Comparison of ENCODE assay signal across 8 cellular contexts in genomic region chr2:125516496-125517109, GRCh38.
DNase-seq lines count a peak whose midpoint lies in the region; ATAC-seq and TF ChIP-seq lines count a peak whose summit lies in the region.

No MANE protein-coding gene starts in this region.

- intact Hi-C loops in activated T-helper 2 cell treated with anti-CD3 and anti-CD28 coated beads, Interferon-gamma antibody, Interleukin-2, Interleukin-4, amounts not matched to agents 10 μg/mL and 5 μg/mL and 100 μg/mL, durations not matched to agents 14 hours and 24 hours and 36 hours (cut with micrococcal nuclease), result no loop called here

- H3K27ac Mint-ChIP-seq in activated T-helper 2 cell treated with anti-CD3 and anti-CD28 coated beads, Interferon-gamma antibody, Interleukin-2, Interleukin-4, amounts not matched to agents 10 μg/mL and 5 μg/mL and 100 μg/mL, durations not matched to agents 14 hours and 24 hours and 36 hours, result no peak overlapping the region

- no peak overlapping the region for H3K4me3 Mint-ChIP-seq in activated T-helper 2 cell treated with anti-CD3 and anti-CD28 coated beads, Interferon-gamma antibody, Interleukin-2, Interleukin-4, amounts not matched to agents 10 μg/mL and 5 μg/mL and 100 μg/mL, durations not matched to agents 14 hours and 24 hours and 36 hours (ENCODE audit: low read depth)
- no peak overlapping the region for H3K4me3 Mint-ChIP-seq in activated T-cell treated with anti-CD3 and anti-CD28 coated beads, Interleukin-2, amount 50 U/mL, for 4 hours

- H3F3A ChIP-seq in GM23248 (ENCODE audit: insufficient read depth), result no peaks in the 10 kb centered on the region

- no peaks in the 10 kb centered on the region for H4K20me1 ChIP-seq in GM23248 (ENCODE audit: insufficient read depth)
- H4K20me1 ChIP-seq in OCI-LY3 (ENCODE audit: insufficient read depth, low read length), result no peaks in the 10 kb centered on the region

- H3K4me1 ChIP-seq in GM23248 (ENCODE audit: insufficient read depth), result no peaks in the 10 kb centered on the region
- H3K4me1 ChIP-seq in OCI-LY3 (ENCODE audit: low read length), result peaks cover 5% of the 10 kb centered on the region

- H3K36me3 Mint-ChIP-seq in activated T-helper 2 cell treated with anti-CD3 and anti-CD28 coated beads, Interferon-gamma antibody, Interleukin-2, Interleukin-4, amounts not matched to agents 10 μg/mL and 5 μg/mL and 100 μg/mL, durations not matched to agents 14 hours and 24 hours and 36 hours (ENCODE audit: low read depth), result no peaks in the 10 kb centered on the region
- H3K36me3 Mint-ChIP-seq in activated T-cell treated with anti-CD3 and anti-CD28 coated beads, Interleukin-2, amount 50 U/mL, for 4 hours (ENCODE audit: insufficient read depth), result no peaks in the 10 kb centered on the region

- H3K9ac ChIP-seq in GM23248 (no peak overlapping the region), OCI-LY3 (ENCODE audit: low read length) (no peak overlapping the region)

- TF ChIP-seq CTCF in OCI-LY3 (IDR thresholded peaks at IDR 0.05; ENCODE audit: low read depth, low read length), result peak; percentile 78

- H2AFZ ChIP-seq in GM23248 (no peak overlapping the region), OCI-LY3 (ENCODE audit: low read depth, low read length) (peak overlapping the region; percentile 89)

- H3K27me3 ChIP-seq in GM23248 (replicated peaks; ENCODE audit: insufficient read depth) (no peaks in the 10 kb centered on the region), OCI-LY3 (ENCODE audit: low read depth, low read length) (no peaks in the 10 kb centered on the region), MG63 (no peaks in the 10 kb centered on the region)

- H3K9me2 ChIP-seq in GM23248 (ENCODE audit: insufficient read depth), result no peaks in the 10 kb centered on the region

- H3K9me3 ChIP-seq in GM23248 (ENCODE audit: low read depth) (peaks cover 13% of the 10 kb centered on the region), OCI-LY3 (ENCODE audit: insufficient read depth, low read length) (no peaks in the 10 kb centered on the region), MG63 (peaks cover 5% of the 10 kb centered on the region; the same call in 1 of the 2 replicates)

- H3K36me3 ChIP-seq in GM23248 (ENCODE audit: low read depth) (no peaks in the 10 kb centered on the region), OCI-LY3 (replicated peaks; ENCODE audit: low read depth, low read length) (no peaks in the 10 kb centered on the region), MG63 (no peaks in the 10 kb centered on the region)

- no peak overlapping the region for H3K4me3 ChIP-seq in GM23248
- H3K4me3 ChIP-seq in OCI-LY3 (ENCODE audit: low read length), result peak overlapping the region; percentile 41; the same call in 1 of the 2 replicates
- H3K4me3 ChIP-seq in MG63, result no peak overlapping the region

- in situ Hi-C loops in GM23248 (cut with MboI), result no loop called here

- H3K27me3 Mint-ChIP-seq in activated T-helper 2 cell treated with anti-CD3 and anti-CD28 coated beads, Interferon-gamma antibody, Interleukin-2, Interleukin-4, amounts not matched to agents 10 μg/mL and 5 μg/mL and 100 μg/mL, durations not matched to agents 14 hours and 24 hours and 36 hours (ENCODE audit: low read depth), result no peaks in the 10 kb centered on the region
- H3K27me3 Mint-ChIP-seq in activated T-cell treated with anti-CD3 and anti-CD28 coated beads, Interleukin-2, amount 50 U/mL, for 4 hours (ENCODE audit: low read depth), result no peaks in the 10 kb centered on the region

- WGBS in GM23248 (ENCODE audit: low coverage in 1 of 2, low lambda C conversion rate in 2 of 2, missing lambda C conversion rate in 2 of 2), 2 experiments, result 44 to 62% methylated on average over 3 of the region's 3 CpGs

- no peaks in the 10 kb centered on the region for H3K4me1 Mint-ChIP-seq in activated T-helper 2 cell treated with anti-CD3 and anti-CD28 coated beads, Interferon-gamma antibody, Interleukin-2, Interleukin-4, amounts not matched to agents 10 μg/mL and 5 μg/mL and 100 μg/mL, durations not matched to agents 14 hours and 24 hours and 36 hours (ENCODE audit: low read depth)
- H3K4me1 Mint-ChIP-seq in activated T-cell treated with anti-CD3 and anti-CD28 coated beads, Interleukin-2, amount 50 U/mL, for 4 hours (ENCODE audit: low read depth), result no peaks in the 10 kb centered on the region

- H3K27ac ChIP-seq in GM23248 (no peak overlapping the region), OCI-LY3 (ENCODE audit: low read length) (no peak overlapping the region)

- no peak for ATAC-seq in activated T-cell treated with anti-CD3 and anti-CD28 coated beads, Interleukin-2, amount 50 U/mL, for 4 hours

- H3K4me2 ChIP-seq in GM23248 (ENCODE audit: unreplicated experiment) (no peak overlapping the region), OCI-LY3 (ENCODE audit: low read length) (peak overlapping the region; percentile 76)

- H3K79me2 ChIP-seq in GM23248 (ENCODE audit: insufficient read depth) (no peaks in the 10 kb centered on the region), OCI-LY3 (ENCODE audit: low read length) (no peaks in the 10 kb centered on the region)

- H3K9me3 Mint-ChIP-seq in activated T-helper 2 cell treated with anti-CD3 and anti-CD28 coated beads, Interferon-gamma antibody, Interleukin-2, Interleukin-4, amounts not matched to agents 10 μg/mL and 5 μg/mL and 100 μg/mL, durations not matched to agents 14 hours and 24 hours and 36 hours, result peaks cover 19% of the 10 kb centered on the region
- peaks cover 18% of the 10 kb centered on the region for H3K9me3 Mint-ChIP-seq in activated T-cell treated with anti-CD3 and anti-CD28 coated beads, Interleukin-2, amount 50 U/mL, for 4 hours

- DNase-seq in DMS 273 (lab: John Stamatoyannopoulos, UW; ENCODE audit: unreplicated experiment), result peak; percentile 69
- peak; percentile 21 for DNase-seq in GM23248
- DNase-seq in hepatic stellate cell (ENCODE audit: low spot score), result peak; percentile 3
- DNase-seq in activated T-helper 2 cell treated with anti-CD3 and anti-CD28 coated beads, Interferon-gamma antibody, Interleukin-2, Interleukin-4, amounts not matched to agents 10 μg/mL and 5 μg/mL and 100 μg/mL, durations not matched to agents 14 hours and 24 hours and 36 hours (ENCODE audit: low spot score), result no peak
- no peak for DNase-seq in MG63
- DNase-seq in activated T-cell treated with anti-CD3 and anti-CD28 coated beads, Interleukin-2, amount 50 U/mL, for 4 hours, result no peak
- no peak for DNase-seq in NK-92 (lab: John Stamatoyannopoulos, UW; ENCODE audit: unreplicated experiment)

Comparison
In these comparisons a context has a peak if more than half of its experiments do, and no peak if none do; other contexts are left out.
1. DNase-seq: peak in DMS 273 (single experiment), GM23248 (single experiment) and hepatic stellate cell (single experiment); none in activated T-helper 2 cell treated with anti-CD3 and anti-CD28 coated beads, Interferon-gamma antibody, Interleukin-2, Interleukin-4, amounts not matched to agents 10 μg/mL and 5 μg/mL and 100 μg/mL, durations not matched to agents 14 hours and 24 hours and 36 hours (single experiment), MG63 (single experiment), activated T-cell treated with anti-CD3 and anti-CD28 coated beads, Interleukin-2, amount 50 U/mL, for 4 hours (single experiment) and NK-92 (single experiment).